12 cellular contexts compared by ENCODE assay signal in the genomic region with DNA sequence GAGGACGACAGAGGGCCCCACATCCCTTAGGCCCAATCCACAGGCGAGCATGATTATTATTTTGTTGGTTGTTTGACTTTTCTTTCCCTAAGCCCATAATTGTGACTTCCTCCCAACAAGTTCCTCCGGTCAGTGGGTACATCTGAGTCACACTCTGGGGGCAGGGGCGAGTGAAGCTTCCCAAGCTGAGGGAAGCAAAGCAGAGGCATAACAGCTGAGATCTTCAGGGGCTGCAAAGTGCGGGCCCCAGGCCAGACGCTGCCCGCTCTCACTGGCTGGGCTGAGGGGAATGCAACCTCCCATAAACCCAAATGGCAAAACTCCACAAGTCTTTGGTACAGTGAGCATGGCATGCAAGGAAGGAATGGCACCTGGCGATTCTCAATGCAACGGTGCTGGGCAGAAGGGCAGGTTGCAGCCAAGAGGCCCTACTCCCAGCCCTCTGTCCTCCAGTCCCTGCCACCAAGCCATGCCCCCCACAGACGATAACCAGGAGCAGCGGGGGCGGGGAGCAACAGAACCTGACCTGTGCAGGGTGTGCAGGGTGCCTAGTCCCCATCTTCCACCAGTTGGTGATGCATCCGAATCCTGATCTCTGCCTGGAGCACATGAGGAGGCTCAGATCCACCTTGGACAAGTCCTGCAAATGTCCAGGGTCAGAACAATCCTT. TPM values are rescaled to one million over a fixed set of nuclear protein-coding genes. Genes with fewer than 3 reads are reported as not detected.
DNase-seq lines count a peak whose midpoint lies in the region; ATAC-seq, FAIRE-seq and TF ChIP-seq lines count a peak whose summit lies in the region.
"Had no signal": no experiment of that assay in that cellular context is flagged by ENCODE, and none has a peak within 500 bp of the region (broad histone marks: within the 10 kb centered on the region; RNA-seq: fewer than 3 reads in every experiment).

No MANE protein-coding gene starts in this region.

- no peaks in the 10 kb centered on the region for H3K27me3 ChIP-seq in Caco-2 (replicated peaks; ENCODE audit: control insufficient read depth, insufficient read depth, low read length)
- no peaks in the 10 kb centered on the region for H3K27me3 ChIP-seq in H1 (replicated peaks in 1 of 4; ENCODE audit: control insufficient read depth in 3 of 4, extremely low read depth in 1 of 4, insufficient read depth in 3 of 4, low read length in 3 of 4)
- H3K27me3 ChIP-seq in neuronal stem cell (ENCODE audit: control insufficient read depth in 3 of 3, insufficient read depth in 3 of 3, low read depth in 1 of 3, low read length in 3 of 3): no peaks in the 10 kb centered on the region
- no peaks in the 10 kb centered on the region for H3K27me3 ChIP-seq in SJCRH30

- in situ Hi-C loops in GM13976 (cut with MboI; ENCODE audit: low sequenced_read_pairs, unreplicated experiment): no loop called here

- no peak overlapping the region for H3K4me3 ChIP-seq in Caco-2 (ENCODE audit: low read depth, low read length)
- H3K4me3 ChIP-seq in H1 (ENCODE audit: extremely low read depth in 1 of 4, insufficient read depth in 2 of 4, low read depth in 3 of 4, low read length in 4 of 4): no peak overlapping the region
- H3K4me3 ChIP-seq in neuronal stem cell (ENCODE audit: low read length in 2 of 2): no peak overlapping the region
- H3K4me3 ChIP-seq in SJCRH30: no peak overlapping the region
- H3K4me3 ChIP-seq: lower lobe of right lung had no signal

- H3K4me3 Mint-ChIP-seq in Caco-2 (ENCODE audit: unreplicated experiment): peak overlapping the region; percentile 37
- H3K4me3 Mint-ChIP-seq: activated T-cell treated with anti-CD3 and anti-CD28 coated beads, Interleukin-2, amount 50 U/mL, for 24 hours had no signal

- BruUV-seq in Caco-2 (replicated peaks; lab: Mats Ljungman, UMichigan): no TSS peak

- no peak overlapping the region for H3K4ac ChIP-seq in H1 (replicated peaks; ENCODE audit: insufficient read length, low read depth, low read length)
- no peak overlapping the region for H3K4ac ChIP-seq in neuronal stem cell (ENCODE audit: low read length)

- no peak overlapping the region for H4K91ac ChIP-seq in H1 (replicated peaks; ENCODE audit: insufficient read length, low read length)
- no peak overlapping the region for H4K91ac ChIP-seq in neuronal stem cell (ENCODE audit: low read depth, low read length, poor library complexity)

- H3K9ac ChIP-seq in H1 (replicated peaks in 1 of 4; ENCODE audit: extremely low read depth in 1 of 4, low read depth in 3 of 4, low read length in 3 of 4) (no peak overlapping the region), neuronal stem cell (ENCODE audit: low read depth, low read length, poor library complexity) (no peak overlapping the region)

- ATAC-seq in GM19351 (IDR thresholded peaks at IDR 0.05; ENCODE audit: unreplicated experiment): no peak

- H4K8ac ChIP-seq in H1 (ENCODE audit: extremely low read depth, insufficient read depth, low read length): peak overlapping the region; percentile 28; the same call in 1 of the 2 replicates
- H4K8ac ChIP-seq in neuronal stem cell (ENCODE audit: low read depth, low read length): no peak overlapping the region

- H3K9me3 Mint-ChIP-seq in Caco-2 (ENCODE audit: unreplicated experiment): no peaks in the 10 kb centered on the region

- TF ChIP-seq RAD21 in H1 (IDR thresholded peaks at IDR 0.05 in 1 of 2, conservative IDR thresholded peaks at IDR 0.05 in 1 of 2; ENCODE audit: low read depth in 2 of 2, low read length in 2 of 2): no peak

- no peak overlapping the region for H2BK20ac ChIP-seq in H1 (ENCODE audit: low read length)

- peaks cover 0 to 20% of the 10 kb centered on the region in 2 experiments; a peak in 2 of 4 replicates for H3K79me2 ChIP-seq in H1 (ENCODE audit: control insufficient read depth in 1 of 2, insufficient read depth in 2 of 2, low read length in 2 of 2)

- H3K18ac ChIP-seq in H1 (ENCODE audit: extremely low read depth, low read length) (no peak overlapping the region; the same call in 1 of the 2 replicates), neuronal stem cell (ENCODE audit: low read length) (peak overlapping the region; percentile 41)

- no peak overlapping the region for H3K4me2 ChIP-seq in H1 (ENCODE audit: insufficient read depth in 1 of 2, low read depth in 2 of 2, low read length in 2 of 2)
- H3K4me2 ChIP-seq in neuronal stem cell (ENCODE audit: insufficient read depth, low read length, poor library complexity, severe bottlenecking): no peak overlapping the region

- WGBS in H1 (ENCODE audit: extremely low coverage in 1 of 2, insufficient coverage in 1 of 2, insufficient read length in 1 of 2, insufficient replicate concordance in 2 of 2, low coverage in 1 of 2, low lambda C conversion rate in 2 of 2, missing lambda C conversion rate in 1 of 2), 2 experiments: 91% methylated on average over 13 of the region's 13 CpGs; no CpG with 5 or more reads in 1 of the 2 experiments
- no CpG with 5 or more reads among the region's 13 CpGs for WGBS in neuronal stem cell (ENCODE audit: extremely low coverage in 2 of 2, insufficient read length in 2 of 2, insufficient replicate concordance in 1 of 2), 2 donors

- H2BK15ac ChIP-seq in H1 (ENCODE audit: low read length) (no peak overlapping the region), neuronal stem cell (ENCODE audit: low read length) (no peak overlapping the region)

- no peak overlapping the region for H4K5ac ChIP-seq in H1 (ENCODE audit: insufficient read length, low read depth, low read length)

- H2AK5ac ChIP-seq in H1 (ENCODE audit: low read depth, low read length): no peak overlapping the region
- H2AK5ac ChIP-seq in neuronal stem cell (ENCODE audit: low read depth, low read length): no peak overlapping the region

- H3K14ac ChIP-seq in H1 (ENCODE audit: insufficient read length): no peak overlapping the region
- no peak overlapping the region for H3K14ac ChIP-seq in neuronal stem cell (ENCODE audit: low read length)

- no peak for TF ChIP-seq EP300 in H1 (IDR thresholded peaks at IDR 0.05; ENCODE audit: borderline replicate concordance in 1 of 2, low read depth in 2 of 2, low read length in 2 of 2)

- no peaks in the 10 kb centered on the region for H3K23me2 ChIP-seq in H1 (ENCODE audit: low read depth, low read length)

- H3K9me3 ChIP-seq in Caco-2 (no peaks in the 10 kb centered on the region), H1 (ENCODE audit: insufficient read depth in 2 of 2, low read depth in 1 of 2, low read length in 1 of 2) (no peaks in the 10 kb centered on the region), neuronal stem cell (replicated peaks in 1 of 2; ENCODE audit: control insufficient read depth in 2 of 2, insufficient read depth in 1 of 2, low read depth in 1 of 2, low read length in 2 of 2) (peaks cover 0 to 3% of the 10 kb centered on the region in 2 donors), SJCRH30 (replicated peaks) (no peaks in the 10 kb centered on the region)
- H3K9me3 ChIP-seq: lower lobe of right lung had no signal

- H3K36me3 ChIP-seq in Caco-2 (ENCODE audit: control insufficient read depth, insufficient read depth, low read length): peaks cover 6% of the 10 kb centered on the region; the same call in 1 of the 2 replicates
- no peaks in the 10 kb centered on the region for H3K36me3 ChIP-seq in H1 (ENCODE audit: control insufficient read depth in 2 of 4, insufficient read depth in 4 of 4, low read length in 3 of 4)
- H3K36me3 ChIP-seq in neuronal stem cell (replicated peaks in 1 of 2; ENCODE audit: control insufficient read depth in 2 of 2, insufficient read depth in 2 of 2, low read length in 2 of 2): peaks cover 0 to 7% of the 10 kb centered on the region in 2 donors
- no peaks in the 10 kb centered on the region for H3K36me3 ChIP-seq in SJCRH30
- H3K36me3 ChIP-seq: lower lobe of right lung had no signal

- no peak overlapping the region for H2AFZ ChIP-seq in H1 (ENCODE audit: low read length)
- H2AFZ ChIP-seq in neuronal stem cell (ENCODE audit: low read length): no peak overlapping the region

- peaks cover 3 to 6% of the 10 kb centered on the region in 2 experiments for H4K20me1 ChIP-seq in H1 (replicated peaks in 1 of 2; ENCODE audit: control insufficient read depth in 1 of 2, insufficient read depth in 2 of 2, low read length in 2 of 2)

- H3K23ac ChIP-seq in H1 (ENCODE audit: insufficient read length) (no peak overlapping the region), neuronal stem cell (ENCODE audit: low read depth, low read length, poor library complexity) (peak overlapping the region; percentile 56)

- POLR2A ChIA-PET in Caco-2 (lab: Charles Lee): no interaction called here
- POLR2A ChIA-PET in H1 (lab: Charles Lee; ENCODE audit: partially characterized antibody): no interaction called here

- no peak overlapping the region for H3K56ac ChIP-seq in H1 (replicated peaks; ENCODE audit: insufficient read length, low read depth, low read length)

- no peak for FAIRE-seq in H1 (lab: Jason Lieb, UNC)

- H2BK5ac ChIP-seq in H1 (ENCODE audit: low read depth, low read length): no peak overlapping the region
- H2BK5ac ChIP-seq in neuronal stem cell (ENCODE audit: low read length): no peak overlapping the region

- peaks cover 98% of the 10 kb centered on the region for H3K36me3 Mint-ChIP-seq in Caco-2 (ENCODE audit: insufficient read depth, unreplicated experiment)

- CTCF ChIA-PET in Caco-2 (lab: Charles Lee): no interaction called here
- CTCF ChIA-PET in H1 (lab: Charles Lee; ENCODE audit: partially characterized antibody): interaction anchor here (0.7 to 1.2 kb wide), 4 partner anchors 11 to 220 kb away, joined by 3 to 4 read pairs (median 3); no protein-coding TSS in a partner anchor

- TF ChIP-seq CTCF in Caco-2 (IDR thresholded peaks at IDR 0.05; ENCODE audit: insufficient read depth in 1 of 2, low read depth in 1 of 2, low read length in 1 of 2, severe bottlenecking in 1 of 2, unreplicated experiment in 1 of 2): no peak
- no peak for TF ChIP-seq CTCF in H1 (IDR thresholded peaks at IDR 0.05; ENCODE audit: control extremely low read depth in 1 of 3, insufficient read depth in 1 of 3, low read depth in 1 of 3, low read length in 3 of 3)
- no peak for TF ChIP-seq CTCF in GM13976 (IDR thresholded peaks at IDR 0.05; ENCODE audit: borderline replicate concordance, control extremely low read depth, extremely low read depth, insufficient read depth, missing control alignments)

- DNase-seq in Caco-2 (no peak), NOMO-1 treated with DMSO at 0.1 percent for 48 hours (lab: John Stamatoyannopoulos, UW; ENCODE audit: unreplicated experiment) (peak; percentile 22), H1 (ENCODE audit: low read depth in 1 of 2, low spot score in 2 of 2) (no peak), neuronal stem cell (ENCODE audit: low spot score) (no peak), retina (no peak), GM13976 (ENCODE audit: low spot score) (no peak), SJCRH30 (no peak)
- DNase-seq: activated T-cell treated with anti-CD3 and anti-CD28 coated beads, Interleukin-2, amount 50 U/mL, for 24 hours; DMS153; hypothalamus; lower lobe of right lung had no signal

- H2BK120ac ChIP-seq in H1 (replicated peaks; ENCODE audit: low read depth, low read length) (no peak overlapping the region), neuronal stem cell (ENCODE audit: low read depth, low read length) (no peak overlapping the region)

- H3K4me1 Mint-ChIP-seq in Caco-2 (ENCODE audit: low read depth, unreplicated experiment): peaks cover 66% of the 10 kb centered on the region

- H3K79me1 ChIP-seq in H1 (ENCODE audit: low read depth, low read length) (peaks cover 5% of the 10 kb centered on the region), neuronal stem cell (ENCODE audit: low read depth, low read length) (peaks cover 4% of the 10 kb centered on the region)

- H2BK12ac ChIP-seq in H1 (ENCODE audit: low read depth, low read length): no peak overlapping the region
- no peak overlapping the region for H2BK12ac ChIP-seq in neuronal stem cell (ENCODE audit: low read length)

- TF ChIP-seq POLR2A in H1 (IDR thresholded peaks at IDR 0.05; ENCODE audit: control extremely low read depth in 1 of 2, low read depth in 2 of 2, low read length in 2 of 2): no peak

- H3K4me1 ChIP-seq in Caco-2 (peaks cover 81% of the 10 kb centered on the region), H1 (replicated peaks in 1 of 4; ENCODE audit: control insufficient read depth in 3 of 4, insufficient read depth in 4 of 4, low read length in 3 of 4) (peaks cover 0 to 13% (median 2%) of the 10 kb centered on the region in 4 experiments; a peak in 5 of 7 replicates), neuronal stem cell (ENCODE audit: control insufficient read depth in 2 of 2, insufficient read depth in 1 of 2, low read depth in 1 of 2, low read length in 2 of 2) (peaks cover 0 to 11% of the 10 kb centered on the region in 2 donors), SJCRH30 (peaks cover 6% of the 10 kb centered on the region)

- no peak overlapping the region; the same call in 1 of the 2 replicates for H3K27ac ChIP-seq in H1 (ENCODE audit: low read depth, low read length)
- H3K27ac ChIP-seq in neuronal stem cell (replicated peaks; ENCODE audit: low read length): no peak overlapping the region
- no peak overlapping the region for H3K27ac ChIP-seq in SJCRH30
- H3K27ac ChIP-seq: lower lobe of right lung had no signal

- H3K27ac Mint-ChIP-seq in Caco-2 (ENCODE audit: unreplicated experiment): peak overlapping the region; percentile 92
- H3K27ac Mint-ChIP-seq: activated T-cell treated with anti-CD3 and anti-CD28 coated beads, Interleukin-2, amount 50 U/mL, for 24 hours had no signal

- intact Hi-C loops in Caco-2 (cut with micrococcal nuclease; ENCODE audit: unreplicated experiment): loop anchor here (5.0 kb wide), 1 partner anchor 74 kb away; no protein-coding TSS in a partner anchor

- no peaks in the 10 kb centered on the region for H3K27me3 Mint-ChIP-seq in Caco-2 (ENCODE audit: insufficient read depth, unreplicated experiment)
- H3K27me3 Mint-ChIP-seq: activated T-cell treated with anti-CD3 and anti-CD28 coated beads, Interleukin-2, amount 50 U/mL, for 24 hours had no signal

RNA-seq across cellular contexts. Expression of a gene that starts 25.3 kb away (rescaled TPM):
- 252 and 263 TPM in 2 replicates for total RNA-seq in Caco-2 (2022)
- total RNA-seq in H1 (2021; fragmentation: NEBNext Ultra II Directional; extraction: Animal tissue kit (Norgen Biotek cat#: 25700)): 24.2 TPM in 2 replicates
- polyA plus RNA-seq in H1 (2011; rRNA removed): 11.9 and 14.7 TPM in 2 replicates
- polyA plus RNA-seq in H1 (2011; cell fraction: cytosol; rRNA removed): 11.5 TPM
- polyA plus RNA-seq in H1 (2011; cell fraction: nucleus; rRNA removed): 24.3 TPM
- polyA plus RNA-seq in H1 (2012, experiment 1 of 2): 12.6 to 15.2 TPM (median 13.6 TPM) in 4 replicates
- polyA plus RNA-seq in H1 (2012, experiment 2 of 2): 7.5 TPM
- polyA plus RNA-seq in H1 (2013, experiment 1 of 2): 6.6 TPM
- polyA plus RNA-seq in H1 (2013, experiment 2 of 2): 6.0 TPM
- polyA minus RNA-seq in H1 (2011; rRNA and poly(A)+ RNA removed): 54.4 and 72.3 TPM in 2 replicates
- polyA minus RNA-seq in H1 (2011; cell fraction: cytosol; rRNA and poly(A)+ RNA removed): 17.2 TPM
- polyA minus RNA-seq in H1 (2011; cell fraction: nucleus; rRNA and poly(A)+ RNA removed): 43.9 TPM
- 19.8 TPM for polyA plus RNA-seq in neuronal stem cell (2013, experiment 1 of 2)
- polyA plus RNA-seq in neuronal stem cell (2013, experiment 2 of 2): 19.8 TPM
- 57.6 and 65.1 TPM in 2 replicates for total RNA-seq in SJCRH30 (2014; rRNA removed; shearing (Covaris generic))
